8 cellular contexts compared by ENCODE assay signal in genomic region chr15:31488437-31489204, GRCh38.
A peak's percentile ranks its signal among the peaks of the same experiment; 100 is the strongest.
DNase-seq lines count a peak whose midpoint lies in the region; ATAC-seq and TF ChIP-seq lines count a peak whose summit lies in the region.

No MANE protein-coding gene starts in this region.

- peaks cover 19% of the 10 kb centered on the region for H3K9me3 Mint-ChIP-seq in activated CD8-positive, alpha-beta T cell treated with anti-CD3 and anti-CD28 coated beads for 36 hours

- CTCF ChIA-PET in activated CD8-positive, alpha-beta T cell treated with anti-CD3 and anti-CD28 coated beads for 36 hours (lab: Charles Lee), result interaction anchor here (0.7 to 7.4 kb wide), 61 partner anchors 9 to 584 kb away, joined by 3 to 265 read pairs (median 4); partner anchors contain the start of gene KLF13

- H3K4me3 Mint-ChIP-seq in activated CD8-positive, alpha-beta T cell treated with anti-CD3 and anti-CD28 coated beads for 36 hours, result no peak overlapping the region

- H3K27ac Mint-ChIP-seq in activated CD8-positive, alpha-beta T cell treated with anti-CD3 and anti-CD28 coated beads for 36 hours, result peak overlapping the region; percentile 77

- H3K27me3 Mint-ChIP-seq in activated CD8-positive, alpha-beta T cell treated with anti-CD3 and anti-CD28 coated beads for 36 hours, result no peaks in the 10 kb centered on the region

- TF ChIP-seq CTCF in activated CD8-positive, alpha-beta T cell treated with anti-CD3 and anti-CD28 coated beads for 36 hours (IDR thresholded peaks at IDR 0.05), result peak; percentile 92
- peak; percentile 87 for TF ChIP-seq CTCF in epithelial cell of proximal tubule (conservative IDR thresholded peaks at IDR 0.05; ENCODE audit: low read depth, low read length)

- no peak overlapping the region for H3K4me3 ChIP-seq in epithelial cell of proximal tubule (ENCODE audit: low read depth, low read length)

- peaks cover 68% of the 10 kb centered on the region for H3K4me1 Mint-ChIP-seq in activated CD8-positive, alpha-beta T cell treated with anti-CD3 and anti-CD28 coated beads for 36 hours (ENCODE audit: low read depth)

- POLR2A ChIA-PET in activated CD8-positive, alpha-beta T cell treated with anti-CD3 and anti-CD28 coated beads for 36 hours (lab: Charles Lee), result interaction anchor here (0.6 to 5.4 kb wide), 11 partner anchors 15 to 273 kb away, joined by 3 to 39 read pairs (median 4); no protein-coding TSS in a partner anchor

- H3K36me3 Mint-ChIP-seq in activated CD8-positive, alpha-beta T cell treated with anti-CD3 and anti-CD28 coated beads for 36 hours (ENCODE audit: low read depth), result peaks cover 23% of the 10 kb centered on the region

- DNase-seq in A172 (ENCODE audit: low spot score), result peak; percentile 84
- DNase-seq in GM03348 (ENCODE audit: low spot score), result peak; percentile 94
- peak; percentile 67 to 79 for DNase-seq in NCI-H524 (lab: John Stamatoyannopoulos, UW)
- DNase-seq in activated CD8-positive, alpha-beta T cell treated with anti-CD3 and anti-CD28 coated beads for 36 hours, result peak; percentile 57
- DNase-seq in epithelial cell of proximal tubule (ENCODE audit: low read depth), result peak; percentile 63
- DNase-seq in mucosa of gallbladder (ENCODE audit: low spot score), result peak; percentile 52

- intact Hi-C loops in activated CD8-positive, alpha-beta T cell treated with anti-CD3 and anti-CD28 coated beads for 36 hours (cut with micrococcal nuclease), result loop anchor here (5.0 kb wide), 2 partner anchors 121 to 286 kb away; no protein-coding TSS in a partner anchor

- ATAC-seq in HG03108 (IDR thresholded peaks at IDR 0.05; ENCODE audit: unreplicated experiment) (peak; percentile 38), GM18517 (IDR thresholded peaks at IDR 0.05; ENCODE audit: unreplicated experiment) (no peak)
- peak; percentile 51 for ATAC-seq in activated CD8-positive, alpha-beta T cell treated with anti-CD3 and anti-CD28 coated beads for 36 hours
